Comparison of ENCODE assay signal across 4 cellular contexts in the genomic region with DNA sequence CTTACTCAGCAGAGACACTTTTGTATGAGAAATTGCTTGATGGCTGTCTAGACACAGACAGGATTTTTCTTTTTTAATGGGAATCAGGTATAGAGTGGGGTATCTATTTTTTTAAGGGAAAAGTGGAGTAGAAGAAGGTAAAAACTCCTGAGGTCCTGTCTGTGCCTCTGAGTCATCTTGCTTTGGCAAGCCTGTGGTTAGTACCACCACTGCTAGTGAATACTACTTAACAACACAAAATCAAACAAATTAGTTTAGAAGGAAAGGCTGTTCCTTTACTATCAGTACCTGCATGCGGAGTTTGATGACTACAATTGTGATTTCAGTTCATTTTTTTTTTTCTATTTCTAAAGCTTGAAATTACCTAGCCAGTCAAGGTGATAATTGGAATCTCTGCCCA.
"Had no signal": no experiment of that assay in that cellular context is flagged by ENCODE, and none has a peak within 500 bp of the region (broad histone marks: within the 10 kb centered on the region; RNA-seq: fewer than 3 reads in every experiment).

No MANE protein-coding gene starts in this region.

- H3K4me3 ChIP-seq: K562 had no signal

- H3K4me3 Mint-ChIP-seq: H9 had no signal

- H3K27ac Mint-ChIP-seq: H9 had no signal

- ATAC-seq: K562 had no signal

- H3K9me3 Mint-ChIP-seq: H9 had no signal

- DNase-seq: H9, HCEC 1CT, IMR-90 had no signal
